ENCODE assay signal across 1 cellular context in genomic region chr20:38962044-38962897, GRCh38.
TF ChIP-seq lines count a peak whose summit lies in the region.

Gene DHX35, plus strand, starts transcription at chr20:38962344. Its CDS starts 24 bp downstream, at chr20:38962368.

TF ChIP-seq in HEK293, 187 proteins besides CTCF, POLR2A, EP300 and RAD21 (continued from another document and continues in another):
- TF ChIP-seq ZSCAN4 (tag by site-specific recombination; IDR thresholded peaks at IDR 0.05) (no peak), YY1 (tag by site-specific recombination; IDR thresholded peaks at IDR 0.05) (peak; percentile 91), ZNF585B (tag by site-specific recombination; IDR thresholded peaks at IDR 0.05) (no peak), ZNF174 (tag by site-specific recombination; IDR thresholded peaks at IDR 0.05) (no peak), SETDB1 (IDR thresholded peaks at IDR 0.05; ENCODE audit: insufficient read length, low read length) (no peak), BCL11B (tag by site-specific recombination; IDR thresholded peaks at IDR 0.05; ENCODE audit: low read depth) (peak; percentile 54; the same call in 1 of the 2 replicates), ZNF214 (tag by site-specific recombination; IDR thresholded peaks at IDR 0.05; ENCODE audit: borderline replicate concordance) (no peak), KLF9 (tag by site-specific recombination; IDR thresholded peaks at IDR 0.05; ENCODE audit: low read depth) (peak; percentile 100), GLI2 (tag by site-specific recombination; IDR thresholded peaks at IDR 0.05; ENCODE audit: borderline replicate concordance, low read depth) (no peak), ZNF558 (tag by site-specific recombination; IDR thresholded peaks at IDR 0.05) (no peak), ZFP3 (tag by site-specific recombination; IDR thresholded peaks at IDR 0.05; ENCODE audit: low read depth) (no peak), KLF17 (tag by site-specific recombination; IDR thresholded peaks at IDR 0.05) (0 out of 2 replicates have a peak, but pooled peaks have one; percentile 17), BCL6B (tag by site-specific recombination; IDR thresholded peaks at IDR 0.05) (no peak), YY2 (tag by site-specific recombination; IDR thresholded peaks at IDR 0.05) (peak; percentile 93), ZSCAN18 (tag by site-specific recombination; IDR thresholded peaks at IDR 0.05) (no peak), ZNF629 (tag by site-specific recombination; IDR thresholded peaks at IDR 0.05) (0 out of 2 replicates have a peak, but pooled peaks have one; percentile 20), ZNF239 (tag by site-specific recombination; IDR thresholded peaks at IDR 0.05) (no peak), ZNF747 (tag by site-specific recombination; IDR thresholded peaks at IDR 0.05) (no peak), ZNF175 (tag by site-specific recombination; IDR thresholded peaks at IDR 0.05) (no peak), ZNF121 (tag by site-specific recombination; IDR thresholded peaks at IDR 0.05) (no peak), ZBTB1 (tag by site-specific recombination; IDR thresholded peaks at IDR 0.05) (no peak), ZNF157 (tag by site-specific recombination; IDR thresholded peaks at IDR 0.05) (no peak), KLF7 (tag by site-specific recombination; IDR thresholded peaks at IDR 0.05; ENCODE audit: borderline replicate concordance) (no peak), ZBTB6 (tag by site-specific recombination; IDR thresholded peaks at IDR 0.05) (no peak), ZNF394 (tag by site-specific recombination; IDR thresholded peaks at IDR 0.05; ENCODE audit: borderline replicate concordance) (peak; percentile 7; the same call in 1 of the 2 replicates), ZNF513 (tag by site-specific recombination; IDR thresholded peaks at IDR 0.05) (no peak), ZNF280D (tag by site-specific recombination; IDR thresholded peaks at IDR 0.05) (no peak), ZNF529 (tag by site-specific recombination; IDR thresholded peaks at IDR 0.05; ENCODE audit: insufficient replicate concordance) (no peak), MEIS1 (CRISPR knock-in tag; IDR thresholded peaks at IDR 0.05; ENCODE audit: borderline replicate concordance) (no peak), ZNF555 (tag by site-specific recombination; conservative IDR thresholded peaks at IDR 0.05) (no peak), ZNF837 (tag by site-specific recombination; IDR thresholded peaks at IDR 0.05) (no peak), ZSCAN16 (tag by site-specific recombination; IDR thresholded peaks at IDR 0.05) (no peak), ZNF664 (tag by site-specific recombination; IDR thresholded peaks at IDR 0.05) (no peak), HOXD13 (CRISPR knock-in tag; IDR thresholded peaks at IDR 0.05; ENCODE audit: borderline replicate concordance) (no peak), ZNF280C (tag by site-specific recombination; IDR thresholded peaks at IDR 0.05) (no peak), ZFP41 (tag by site-specific recombination; IDR thresholded peaks at IDR 0.05; ENCODE audit: borderline replicate concordance) (no peak), ZNF416 (tag by site-specific recombination; IDR thresholded peaks at IDR 0.05) (no peak), ZBTB21 (tag by site-specific recombination; IDR thresholded peaks at IDR 0.05) (no peak), ZNF433 (tag by site-specific recombination; IDR thresholded peaks at IDR 0.05; ENCODE audit: low read depth) (no peak), ZNF362 (tag by site-specific recombination; IDR thresholded peaks at IDR 0.05) (no peak), ZBTB44 (tag by site-specific recombination; IDR thresholded peaks at IDR 0.05) (no peak), ZNF112 (tag by site-specific recombination; IDR thresholded peaks at IDR 0.05) (no peak), ZNF639 (tag by site-specific recombination; IDR thresholded peaks at IDR 0.05) (peak; percentile 38; the same call in 1 of the 2 replicates), ZNF621 (tag by site-specific recombination; IDR thresholded peaks at IDR 0.05) (no peak), ZBTB7A (tag by site-specific recombination; IDR thresholded peaks at IDR 0.05; ENCODE audit: low read depth) (0 out of 2 replicates have a peak, but pooled peaks have one; percentile 69)
